Comparison of ENCODE assay signal across 35 cellular contexts in the genomic region with DNA sequence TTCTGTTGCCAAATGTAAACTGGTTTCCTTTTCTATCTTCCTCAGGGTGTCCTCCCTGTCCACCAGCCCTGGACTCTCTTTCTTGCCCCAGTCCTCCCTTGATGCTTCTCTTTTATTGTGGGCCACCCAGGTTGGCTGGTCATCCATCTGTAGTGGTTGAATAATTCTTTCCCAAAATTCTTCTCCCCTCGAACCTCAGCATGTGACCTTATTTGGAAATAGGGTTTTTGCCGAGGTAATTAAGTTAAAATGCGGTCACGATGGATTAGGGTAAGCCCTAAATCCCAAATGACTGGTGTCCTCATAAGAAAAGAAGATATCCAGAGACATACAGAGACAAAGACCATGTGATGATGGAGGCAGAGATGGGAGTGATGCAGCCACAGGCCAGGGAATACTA.
"Had no signal": no experiment of that assay in that cellular context is flagged by ENCODE, and none has a peak within 500 bp of the region (broad histone marks: within the 10 kb centered on the region; RNA-seq: fewer than 3 reads in every experiment).

No MANE protein-coding gene starts in this region.

- H3K27ac ChIP-seq: ascending aorta, cardiac muscle cell, KMS-11, Peyer's patch had no signal

- H3K36me3 ChIP-seq: ascending aorta, cardiac muscle cell, Peyer's patch had no signal

- H3K4me3 ChIP-seq: ascending aorta, cardiac muscle cell, Peyer's patch had no signal

- H3K4me1 ChIP-seq: ascending aorta, Peyer's patch had no signal

- H3K27me3 ChIP-seq: ascending aorta, cardiac muscle cell, Peyer's patch had no signal

- H3K27ac Mint-ChIP-seq: activated CD4-positive, alpha-beta T cell treated with anti-CD3 and anti-CD28 coated beads, Interleukin-2, amount 10 ng/mL, durations not matched to agents 24 days and 14 days; activated CD8-positive, alpha-beta T cell treated with anti-CD3 and anti-CD28 coated beads for 36 hours; activated naive CD4-positive, alpha-beta T cell treated with anti-CD3 and anti-CD28 coated beads, Interleukin-2, amount 50 U/mL, for 24 hours; activated naive CD8-positive, alpha-beta T cell treated with anti-CD3 and anti-CD28 coated beads, Interleukin-2, amount 10 ng/mL, durations not matched to agents 7 days and 5 days; activated T-cell treated with anti-CD3 and anti-CD28 coated beads, Interleukin-2, amount 50 U/mL, for 72 hours; activated T-helper 17 cell treated with anti-CD3 and anti-CD28 coated beads, Interleukin-2, amount 50 U/mL, for 72 hours had no signal

- H3K4me2 ChIP-seq: KMS-11 had no signal

- H3K4me1 Mint-ChIP-seq: activated CD4-positive, alpha-beta T cell treated with anti-CD3 and anti-CD28 coated beads, Interleukin-2, amount 10 ng/mL, durations not matched to agents 24 days and 14 days; activated naive CD4-positive, alpha-beta T cell treated with anti-CD3 and anti-CD28 coated beads, Interleukin-2, amount 50 U/mL, for 24 hours; activated naive CD8-positive, alpha-beta T cell treated with anti-CD3 and anti-CD28 coated beads, Interleukin-2, amount 10 ng/mL, durations not matched to agents 7 days and 5 days; activated T-helper 17 cell treated with anti-CD3 and anti-CD28 coated beads, Interleukin-2, amount 50 U/mL, for 72 hours; central memory CD8-positive, alpha-beta T cell had no signal

- ATAC-seq: activated CD8-positive, alpha-beta T cell treated with anti-CD3 and anti-CD28 coated beads for 36 hours; activated T-cell treated with anti-CD3 and anti-CD28 coated beads, Interleukin-2, amount 50 U/mL, for 72 hours; activated T-helper 17 cell treated with anti-CD3 and anti-CD28 coated beads, Interleukin-2, amount 50 U/mL, for 72 hours; PC-3 had no signal

- H3K9ac ChIP-seq: KMS-11 had no signal

- H3K4me3 Mint-ChIP-seq: activated CD4-positive, alpha-beta T cell treated with anti-CD3 and anti-CD28 coated beads, Interleukin-2, amount 10 ng/mL, durations not matched to agents 24 days and 14 days; activated CD8-positive, alpha-beta T cell treated with anti-CD3 and anti-CD28 coated beads for 36 hours; activated naive CD4-positive, alpha-beta T cell treated with anti-CD3 and anti-CD28 coated beads, Interleukin-2, amount 50 U/mL, for 24 hours; activated naive CD8-positive, alpha-beta T cell treated with anti-CD3 and anti-CD28 coated beads, Interleukin-2, amount 10 ng/mL, durations not matched to agents 7 days and 5 days; activated T-cell treated with anti-CD3 and anti-CD28 coated beads, Interleukin-2, amount 50 U/mL, for 72 hours; activated T-helper 17 cell treated with anti-CD3 and anti-CD28 coated beads, Interleukin-2, amount 50 U/mL, for 72 hours; central memory CD8-positive, alpha-beta T cell had no signal

- H3K36me3 Mint-ChIP-seq: activated naive CD4-positive, alpha-beta T cell treated with anti-CD3 and anti-CD28 coated beads, Interleukin-2, amount 50 U/mL, for 24 hours; activated naive CD8-positive, alpha-beta T cell treated with anti-CD3 and anti-CD28 coated beads, Interleukin-2, amount 10 ng/mL, durations not matched to agents 7 days and 5 days had no signal

- DNase-seq: activated CD4-positive, alpha-beta T cell treated with anti-CD3 and anti-CD28 coated beads, Interleukin-2, amount 10 ng/mL, durations not matched to agents 24 days and 14 days; activated CD4-positive, alpha-beta T cell treated with anti-CD3 and anti-CD28 coated beads, Interleukin-2, amount 50 U/mL, for 4 hours; activated CD8-positive, alpha-beta T cell treated with anti-CD3 and anti-CD28 coated beads for 36 hours; activated effector memory CD4-positive, alpha-beta T cell treated with anti-CD3 and anti-CD28 coated beads, Interleukin-2, amount 50 U/mL, for 16 hours; activated naive CD4-positive, alpha-beta T cell; activated naive CD8-positive, alpha-beta T cell treated with anti-CD3 and anti-CD28 coated beads, Interleukin-2, amount 10 ng/mL, durations not matched to agents 7 days and 5 days; activated T-cell treated with anti-CD3 and anti-CD28 coated beads, Interleukin-2, amount 50 U/mL, for 1 hour; activated T-cell treated with anti-CD3 and anti-CD28 coated beads, Interleukin-2, amount 50 U/mL, for 72 hours; amygdala; NCI-H1092 treated with DMSO at 0.1 percent for 48 hours; NCI-H1417; NCI-H146; NCI-H187; NCI-H2029 treated with DMSO at 0.1 percent for 48 hours; NCI-H2171 treated with DMSO at 0.1 percent for 48 hours; NCI-H2227 treated with DMSO at 0.1 percent for 48 hours; NCI-H446; NCI-H510A treated with DMSO at 0.1 percent for 48 hours; NCI-H526 treated with DMSO at 0.1 percent for 48 hours; NCI-H774; NK-92 treated with Interleukin-12 subunit alpha and Interleukin-12 subunit beta, amount 100 ng/mL, for 24 hours; PC-3; Peyer's patch; RPMI8226; SHP77 treated with DMSO at 0.1 percent for 48 hours; SW 1271; T-helper 1 cell; T-helper 2 cell; T-helper 9 cell had no signal

- H3K27me3 Mint-ChIP-seq: activated CD4-positive, alpha-beta T cell treated with anti-CD3 and anti-CD28 coated beads, Interleukin-2, amount 10 ng/mL, durations not matched to agents 24 days and 14 days; activated naive CD8-positive, alpha-beta T cell treated with anti-CD3 and anti-CD28 coated beads, Interleukin-2, amount 10 ng/mL, durations not matched to agents 7 days and 5 days; activated T-helper 17 cell treated with anti-CD3 and anti-CD28 coated beads, Interleukin-2, amount 50 U/mL, for 72 hours had no signal

- H3K9me3 Mint-ChIP-seq: activated CD4-positive, alpha-beta T cell treated with anti-CD3 and anti-CD28 coated beads, Interleukin-2, amount 10 ng/mL, durations not matched to agents 24 days and 14 days; activated T-helper 17 cell treated with anti-CD3 and anti-CD28 coated beads, Interleukin-2, amount 50 U/mL, for 72 hours had no signal
